In genomic region chr6:75235271-75235670, GRCh38 we compare ENCODE assay signal across 18 cellular contexts. TPM values are rescaled to one million over a fixed set of nuclear protein-coding genes. Genes with fewer than 3 reads are reported as not detected.
DNase-seq lines count a peak whose midpoint lies in the region; ATAC-seq, FAIRE-seq and TF ChIP-seq lines count a peak whose summit lies in the region.
"Had no signal": no experiment of that assay in that cellular context is flagged by ENCODE, and none has a peak within 500 bp of the region (broad histone marks: within the 10 kb centered on the region; RNA-seq: fewer than 3 reads in every experiment).

No MANE protein-coding gene starts in this region.

- no peaks in the 10 kb centered on the region for H4K20me1 ChIP-seq in keratinocyte (ENCODE audit: control insufficient read depth, extremely low read depth, insufficient read depth, low read length)

- no peaks in the 10 kb centered on the region for H3K9me1 ChIP-seq in keratinocyte (ENCODE audit: control insufficient read depth, extremely low read depth, insufficient read depth, low read length)

- H3K9me3 ChIP-seq in T-helper 17 cell (ENCODE audit: control insufficient read depth, low read length, poor library complexity, severe bottlenecking) (no peaks in the 10 kb centered on the region), keratinocyte (ENCODE audit: control insufficient read depth, low read depth, low read length) (no peaks in the 10 kb centered on the region)
- H3K9me3 ChIP-seq: BE2C, SJCRH30 had no signal

- H3K4me1 ChIP-seq in keratinocyte (ENCODE audit: control insufficient read depth, extremely low read depth, insufficient read depth, low read length), result no peaks in the 10 kb centered on the region
- H3K4me1 ChIP-seq: BE2C had no signal

- H3K4me3 Mint-ChIP-seq in T-helper 17 cell, result no peak overlapping the region
- H3K4me3 Mint-ChIP-seq: CD4-positive, alpha-beta memory T cell had no signal

- H3K36me3 Mint-ChIP-seq in activated naive CD4-positive, alpha-beta T cell treated with anti-CD3 and anti-CD28 coated beads, Interleukin-2, amount 50 U/mL, for 72 hours, result peaks cover 10 to 12% of the 10 kb centered on the region in 2 donors
- H3K36me3 Mint-ChIP-seq in T-helper 17 cell (ENCODE audit: low read depth), result peaks cover 5% of the 10 kb centered on the region

- ATAC-seq in activated naive CD4-positive, alpha-beta T cell treated with anti-CD3 and anti-CD28 coated beads, Interleukin-2, amount 50 U/mL, for 72 hours, result no peak
- ATAC-seq in T-helper 17 cell, result no peak
- ATAC-seq in HG03457 (IDR thresholded peaks at IDR 0.05; ENCODE audit: unreplicated experiment), result no peak
- ATAC-seq: HepG2 had no signal

- TF ChIP-seq CTCF in keratinocyte (optimal IDR thresholded peaks at IDR 0.05 in 1 of 3, IDR thresholded peaks at IDR 0.05 in 1 of 3, conservative IDR thresholded peaks at IDR 0.05 in 1 of 3; ENCODE audit: extremely low read depth in 1 of 3, insufficient read depth in 2 of 3, low read length in 3 of 3), result no peak

- no peaks in the 10 kb centered on the region for H3K27me3 ChIP-seq in keratinocyte (ENCODE audit: control insufficient read depth, extremely low read depth, insufficient read depth, low read length)
- H3K27me3 ChIP-seq: BE2C, SJCRH30 had no signal

- H3K9ac ChIP-seq in keratinocyte (ENCODE audit: control insufficient read depth, extremely low read depth, insufficient read depth, low read length), result no peak overlapping the region

- FAIRE-seq in keratinocyte (lab: Jason Lieb, UNC), result peak; percentile 43
- FAIRE-seq: H1, HepG2 had no signal

- no peaks in the 10 kb centered on the region for H3K27me3 Mint-ChIP-seq in T-helper 17 cell
- H3K27me3 Mint-ChIP-seq: CD4-positive, alpha-beta memory T cell had no signal

- H3K27ac ChIP-seq in keratinocyte (ENCODE audit: control insufficient read depth, insufficient read depth, low read length), result no peak overlapping the region
- H3K27ac ChIP-seq: PC-9, SJCRH30 had no signal

- DNase-seq in activated naive CD4-positive, alpha-beta T cell treated with anti-CD3 and anti-CD28 coated beads, Interleukin-2, amount 50 U/mL, for 72 hours (ENCODE audit: low spot score in 2 of 2), result no peak
- no peak for DNase-seq in activated naive CD4-positive, alpha-beta T cell (lab: John Stamatoyannopoulos, UW)
- DNase-seq in T-helper 17 cell (no peak), keratinocyte (ENCODE audit: low read depth, low spot score) (no peak), NCI-H1694 treated with DMSO at 0.1 percent for 48 hours (lab: John Stamatoyannopoulos, UW) (no peak), CD1c-positive myeloid dendritic cell (ENCODE audit: extremely low spot score) (no peak)
- DNase-seq: BE2C; CD4-positive, alpha-beta memory T cell; KG1; NCI-H1105 treated with DMSO at 0.1 percent for 48 hours; NCI-H187; NCI-H2227 treated with DMSO at 0.1 percent for 48 hours; NCI-H524; PC-9 had no signal

- H3K79me2 ChIP-seq in keratinocyte (ENCODE audit: control insufficient read depth, insufficient read depth, low read length), result peaks cover 4% of the 10 kb centered on the region

- H3K4me3 ChIP-seq in keratinocyte (ENCODE audit: control insufficient read depth in 2 of 3, extremely low read depth in 1 of 3, insufficient read depth in 2 of 3, low read depth in 1 of 3, low read length in 3 of 3), result no peak overlapping the region
- H3K4me3 ChIP-seq: PC-9, SJCRH30 had no signal

- H2AFZ ChIP-seq in keratinocyte (ENCODE audit: control insufficient read depth, low read length), result no peak overlapping the region
- H2AFZ ChIP-seq: PC-9 had no signal

- peaks cover 3% of the 10 kb centered on the region for H3K4me1 Mint-ChIP-seq in T-helper 17 cell

- dilution Hi-C loops in keratinocyte (cut with MboI; ENCODE audit: extremely low pct_ligation_motif_present, low sequenced_read_pairs), result no loop called here

- H3K4me2 ChIP-seq in keratinocyte (ENCODE audit: control insufficient read depth, extremely low read depth, insufficient read depth, low read depth, low read length), result no peak overlapping the region
- H3K4me2 ChIP-seq: PC-9 had no signal

- H3K27ac Mint-ChIP-seq in activated naive CD4-positive, alpha-beta T cell treated with anti-CD3 and anti-CD28 coated beads, Interleukin-2, amount 50 U/mL, for 72 hours, result peak overlapping the region; percentile 11 to 50
- H3K27ac Mint-ChIP-seq in T-helper 17 cell, result peak overlapping the region; percentile 79

- H3K9me3 Mint-ChIP-seq in activated naive CD4-positive, alpha-beta T cell treated with anti-CD3 and anti-CD28 coated beads, Interleukin-2, amount 50 U/mL, for 72 hours, result no peaks in the 10 kb centered on the region
- H3K9me3 Mint-ChIP-seq: CD4-positive, alpha-beta memory T cell had no signal

- peaks cover 12 to 19% of the 10 kb centered on the region in 2 experiments for H3K36me3 ChIP-seq in keratinocyte (ENCODE audit: control insufficient read depth in 2 of 2, extremely low read depth in 1 of 2, insufficient read depth in 2 of 2, low read length in 2 of 2)

RNA-seq across cellular contexts. Expression of gene COX7A2, which starts 8.3 kb away (rescaled TPM):
- 100 to 1,000 TPM; 362 to 486 TPM for total RNA-seq in activated naive CD4-positive, alpha-beta T cell treated with anti-CD3 and anti-CD28 coated beads, Interleukin-2, amount 50 U/mL, for 72 hours
- 100 to 1,000 TPM; 189 to 214 TPM for total RNA-seq in T-helper 17 cell
- 160 to 489 TPM (median 474 TPM) in 3 replicates for polyA plus RNA-seq in keratinocyte
- 441 TPM for polyA plus RNA-seq in keratinocyte (2011; ENCODE audit: low read depth)
- polyA plus RNA-seq in keratinocyte (2011; cell fraction: cytosol; rRNA removed), result 152 and 383 TPM in 2 replicates
- 97.3 and 102 TPM in 2 replicates for polyA plus RNA-seq in keratinocyte (2011; cell fraction: nucleus; rRNA removed)
- polyA plus RNA-seq in keratinocyte (2012; ENCODE audit: low replicate concordance), result 399 and 440 TPM in 2 replicates
- polyA minus RNA-seq in keratinocyte, result 31.6 to 65.8 TPM (median 56.6 TPM) in 3 replicates
- polyA minus RNA-seq in keratinocyte (2011; cell fraction: cytosol; rRNA and poly(A)+ RNA removed), result 76.7 TPM
- 8.4 and 14.3 TPM in 2 replicates for polyA minus RNA-seq in keratinocyte (2011; cell fraction: nucleus; rRNA and poly(A)+ RNA removed)

RNA-seq across cellular contexts. Expression of gene COL12A1, which starts 29.4 kb away (rescaled TPM):
- under 1 TPM in 1 of 2 donors, not detected in 1; 0.06 TPM for total RNA-seq in activated naive CD4-positive, alpha-beta T cell treated with anti-CD3 and anti-CD28 coated beads, Interleukin-2, amount 50 U/mL, for 72 hours
- under 1 TPM in 1 of 2 donors, not detected in 1; 0.08 TPM for total RNA-seq in T-helper 17 cell
- polyA plus RNA-seq in keratinocyte, result 82.3 to 152 TPM (median 96.9 TPM) in 3 replicates
- polyA plus RNA-seq in keratinocyte (2011; ENCODE audit: low read depth), result 7.1 TPM
- 15.0 and 22.4 TPM in 2 replicates for polyA plus RNA-seq in keratinocyte (2011; cell fraction: cytosol; rRNA removed)
- 195 and 205 TPM in 2 replicates for polyA plus RNA-seq in keratinocyte (2011; cell fraction: nucleus; rRNA removed)
- 3.6 and 129 TPM in 2 replicates for polyA plus RNA-seq in keratinocyte (2012; ENCODE audit: low replicate concordance)
- 274 to 427 TPM (median 290 TPM) in 3 replicates for polyA minus RNA-seq in keratinocyte
- polyA minus RNA-seq in keratinocyte (2011; cell fraction: cytosol; rRNA and poly(A)+ RNA removed), result 51.0 TPM
- 365 and 633 TPM in 2 replicates for polyA minus RNA-seq in keratinocyte (2011; cell fraction: nucleus; rRNA and poly(A)+ RNA removed)
- total RNA-seq: CD4-positive, alpha-beta memory T cell had no signal
- polyA plus RNA-seq: CD4-positive, alpha-beta memory T cell; HepG2 had no signal

RNA-seq across cellular contexts. Expression of gene TMEM30A, which starts 49.3 kb away (rescaled TPM):
- 100 to 1,000 TPM in 1 of 2 donors, 10 to 100 TPM in 1; 52.3 to 228 TPM for total RNA-seq in activated naive CD4-positive, alpha-beta T cell treated with anti-CD3 and anti-CD28 coated beads, Interleukin-2, amount 50 U/mL, for 72 hours
- total RNA-seq in T-helper 17 cell, result 10 to 100 TPM; 36.5 to 43.6 TPM
- 22.0 to 50.2 TPM (median 25.2 TPM) in 3 replicates for polyA plus RNA-seq in keratinocyte
- polyA plus RNA-seq in keratinocyte (2011; ENCODE audit: low read depth), result 25.3 TPM
- 10.1 and 17.1 TPM in 2 replicates for polyA plus RNA-seq in keratinocyte (2011; cell fraction: cytosol; rRNA removed)
- 38.8 and 54.7 TPM in 2 replicates for polyA plus RNA-seq in keratinocyte (2011; cell fraction: nucleus; rRNA removed)
- polyA plus RNA-seq in keratinocyte (2012; ENCODE audit: low replicate concordance), result 52.2 and 52.6 TPM in 2 replicates
- polyA minus RNA-seq in keratinocyte, result 11.6 to 71.3 TPM (median 32.7 TPM) in 3 replicates
- polyA minus RNA-seq in keratinocyte (2011; cell fraction: cytosol; rRNA and poly(A)+ RNA removed), result 15.9 TPM
- 30.0 and 98.0 TPM in 2 replicates for polyA minus RNA-seq in keratinocyte (2011; cell fraction: nucleus; rRNA and poly(A)+ RNA removed)
